ENCODE assay signal across 8 cellular contexts in genomic region chr2:99337164-99337930, GRCh38. TPM values are rescaled to one million over a fixed set of nuclear protein-coding genes. Genes with fewer than 3 reads are reported as not detected.
DNase-seq lines count a peak whose midpoint lies in the region; ATAC-seq and TF ChIP-seq lines count a peak whose summit lies in the region.

TSS of gene EIF5B (plus strand) at chr2:99337389. CDS start at chr2:99337555, 166 bp downstream.

- peak; percentile 78 for ATAC-seq in naive thymus-derived CD4-positive, alpha-beta T cell
- ATAC-seq in stimulated activated memory B cell treated with anti-CD40 and anti-IgM and Interleukin-4, amounts not matched to agents 10 μg/mL and 1 μg/mL and 100 μg/mL, for 72 hours, result peak; percentile 90

- peaks cover 2% of the 10 kb centered on the region for H3K4me1 ChIP-seq in fibroblast of lung (ENCODE audit: control insufficient read depth, extremely low read depth, insufficient read depth, low read length)
- H3K4me1 ChIP-seq in naive thymus-derived CD4-positive, alpha-beta T cell (ENCODE audit: control insufficient read depth in 2 of 2, insufficient read depth in 2 of 2, low read length in 2 of 2), result peaks cover 20 to 25% of the 10 kb centered on the region in 2 donors

- H3K4me1 Mint-ChIP-seq in activated T-helper 1 cell treated with anti-CD3 and anti-CD28 coated beads, Interleukin-12 subunit alpha, Interleukin-12 subunit beta, Interleukin-2, Interleukin-4 antibody, amounts not matched to agents 30 ng/mL and 10 ng/mL and 1 ng/mL, durations not matched to agents 14 hours and 24 hours and 36 hours (ENCODE audit: low read depth), result peaks cover 47% of the 10 kb centered on the region
- H3K4me1 Mint-ChIP-seq in naive thymus-derived CD4-positive, alpha-beta T cell, result peaks cover 19 to 49% (median 45%) of the 10 kb centered on the region in 7 donors
- H3K4me1 Mint-ChIP-seq in stimulated activated memory B cell treated with anti-CD40 and anti-IgM and Interleukin-4, amounts not matched to agents 10 μg/mL and 1 μg/mL and 100 μg/mL, for 72 hours, result peaks cover 28% of the 10 kb centered on the region

- H3K79me2 ChIP-seq in fibroblast of lung (ENCODE audit: control insufficient read depth, insufficient read depth, low read length), result peaks cover 82% of the 10 kb centered on the region

- H4K20me1 ChIP-seq in fibroblast of lung (ENCODE audit: control insufficient read depth, extremely low read depth, insufficient read depth, low read length), result no peaks in the 10 kb centered on the region

- H3K9me3 ChIP-seq in fibroblast of lung (ENCODE audit: control insufficient read depth, insufficient read depth, low read depth, low read length), result no peaks in the 10 kb centered on the region
- no peaks in the 10 kb centered on the region for H3K9me3 ChIP-seq in naive thymus-derived CD4-positive, alpha-beta T cell (ENCODE audit: control insufficient read depth in 2 of 3, low read length in 3 of 3)

- no peaks in the 10 kb centered on the region for H3K27me3 ChIP-seq in fibroblast of lung (ENCODE audit: control insufficient read depth, insufficient read depth, low read length)
- H3K27me3 ChIP-seq in naive thymus-derived CD4-positive, alpha-beta T cell (ENCODE audit: control insufficient read depth in 2 of 2, insufficient read depth in 2 of 2, low read length in 2 of 2), result no peaks in the 10 kb centered on the region

- CTCF ChIA-PET in naive thymus-derived CD4-positive, alpha-beta T cell (lab: Charles Lee), result interaction anchor here (0.6 to 1.9 kb wide), 5 partner anchors 10 to 1674 kb away, joined by 3 to 6 read pairs (median 3); no protein-coding TSS in a partner anchor

- H3K27me3 Mint-ChIP-seq in activated T-helper 1 cell treated with anti-CD3 and anti-CD28 coated beads, Interleukin-12 subunit alpha, Interleukin-12 subunit beta, Interleukin-2, Interleukin-4 antibody, amounts not matched to agents 30 ng/mL and 10 ng/mL and 1 ng/mL, durations not matched to agents 14 hours and 24 hours and 36 hours (ENCODE audit: insufficient read depth), result no peaks in the 10 kb centered on the region
- H3K27me3 Mint-ChIP-seq in naive thymus-derived CD4-positive, alpha-beta T cell, result no peaks in the 10 kb centered on the region
- no peaks in the 10 kb centered on the region for H3K27me3 Mint-ChIP-seq in stimulated activated memory B cell treated with anti-CD40 and anti-IgM and Interleukin-4, amounts not matched to agents 10 μg/mL and 1 μg/mL and 100 μg/mL, for 72 hours

- POLR2A ChIA-PET in naive thymus-derived CD4-positive, alpha-beta T cell (lab: Charles Lee), result interaction anchor here (0.6 to 2.3 kb wide), 13 partner anchors 9 to 1890 kb away, joined by 3 to 16 read pairs (median 3); partner anchors contain the start of genes C2orf15, LIPT1, MITD1 and MRPL30

- intact Hi-C loops in activated T-helper 1 cell treated with anti-CD3 and anti-CD28 coated beads, Interleukin-12 subunit alpha, Interleukin-12 subunit beta, Interleukin-2, Interleukin-4 antibody, amounts not matched to agents 30 ng/mL and 10 ng/mL and 1 ng/mL, durations not matched to agents 14 hours and 24 hours and 36 hours (cut with micrococcal nuclease), result loop anchor here (1.0 to 10.0 kb wide), 9 partner anchors 11 to 1915 kb away; partner anchors contain the start of genes CNOT11, PDCL3, REV1 and TMEM131
- intact Hi-C loops in naive thymus-derived CD4-positive, alpha-beta T cell (cut with micrococcal nuclease), result loop anchor here (1.0 to 10.0 kb wide), 14 partner anchors 250 to 1690 kb away; partner anchors contain the start of genes ACTR1B (in 2 of the 2), COX5B (in 2 of the 2), PDCL3 (in 2 of the 2) and COA5 (in 1 of the 2)

- peak within 1 kb of the TSS; percentile 83 for H3K27ac ChIP-seq in fibroblast of lung (ENCODE audit: insufficient read depth, low read length)
- peak within 1 kb of the TSS; percentile 78 for H3K27ac ChIP-seq in naive thymus-derived CD4-positive, alpha-beta T cell (ENCODE audit: low read depth, low read length)

- H3K36me3 Mint-ChIP-seq in activated T-helper 1 cell treated with anti-CD3 and anti-CD28 coated beads, Interleukin-12 subunit alpha, Interleukin-12 subunit beta, Interleukin-2, Interleukin-4 antibody, amounts not matched to agents 30 ng/mL and 10 ng/mL and 1 ng/mL, durations not matched to agents 14 hours and 24 hours and 36 hours (ENCODE audit: low read depth), result peaks cover 10% of the 10 kb centered on the region
- H3K36me3 Mint-ChIP-seq in naive thymus-derived CD4-positive, alpha-beta T cell, result peaks cover 0 to 8% (median 4%) of the 10 kb centered on the region in 5 donors
- H3K36me3 Mint-ChIP-seq in stimulated activated memory B cell treated with anti-CD40 and anti-IgM and Interleukin-4, amounts not matched to agents 10 μg/mL and 1 μg/mL and 100 μg/mL, for 72 hours, result peaks cover 6% of the 10 kb centered on the region

- peak within 1 kb of the TSS; percentile 90 for H3K4me2 ChIP-seq in fibroblast of lung (ENCODE audit: extremely low read depth, insufficient read depth, low read length)

- peak within 1 kb of the TSS; percentile 85 for H3K9ac ChIP-seq in fibroblast of lung (ENCODE audit: insufficient read depth, low read length)

- H3K9me3 Mint-ChIP-seq in activated T-helper 1 cell treated with anti-CD3 and anti-CD28 coated beads, Interleukin-12 subunit alpha, Interleukin-12 subunit beta, Interleukin-2, Interleukin-4 antibody, amounts not matched to agents 30 ng/mL and 10 ng/mL and 1 ng/mL, durations not matched to agents 14 hours and 24 hours and 36 hours, result no peaks in the 10 kb centered on the region
- H3K9me3 Mint-ChIP-seq in naive thymus-derived CD4-positive, alpha-beta T cell, result no peaks in the 10 kb centered on the region
- no peaks in the 10 kb centered on the region for H3K9me3 Mint-ChIP-seq in stimulated activated memory B cell treated with anti-CD40 and anti-IgM and Interleukin-4, amounts not matched to agents 10 μg/mL and 1 μg/mL and 100 μg/mL, for 72 hours

- TF ChIP-seq CTCF in fibroblast of lung (conservative IDR thresholded peaks at IDR 0.05 in 1 of 2, IDR thresholded peaks at IDR 0.05 in 1 of 2; ENCODE audit: low read depth in 1 of 2, low read length in 2 of 2), result peak; percentile 65 to 68

- peak within 1 kb of the TSS; percentile 89 to 97 (median 91) for H3K4me3 ChIP-seq in fibroblast of lung (replicated peaks in 1 of 4; ENCODE audit: control extremely low read depth in 1 of 4, insufficient read depth in 1 of 4, low read depth in 3 of 4, low read length in 4 of 4)
- H3K4me3 ChIP-seq in naive thymus-derived CD4-positive, alpha-beta T cell (ENCODE audit: low read length), result peak within 1 kb of the TSS; percentile 85

- no peak within 1 kb of the TSS for H3K27ac Mint-ChIP-seq in activated T-helper 1 cell treated with anti-CD3 and anti-CD28 coated beads, Interleukin-12 subunit alpha, Interleukin-12 subunit beta, Interleukin-2, Interleukin-4 antibody, amounts not matched to agents 30 ng/mL and 10 ng/mL and 1 ng/mL, durations not matched to agents 14 hours and 24 hours and 36 hours
- H3K27ac Mint-ChIP-seq in naive thymus-derived CD4-positive, alpha-beta T cell, result no peak within 1 kb of the TSS
- no peak within 1 kb of the TSS for H3K27ac Mint-ChIP-seq in stimulated activated memory B cell treated with anti-CD40 and anti-IgM and Interleukin-4, amounts not matched to agents 10 μg/mL and 1 μg/mL and 100 μg/mL, for 72 hours

- H3K4me3 Mint-ChIP-seq in activated T-helper 1 cell treated with anti-CD3 and anti-CD28 coated beads, Interleukin-12 subunit alpha, Interleukin-12 subunit beta, Interleukin-2, Interleukin-4 antibody, amounts not matched to agents 30 ng/mL and 10 ng/mL and 1 ng/mL, durations not matched to agents 14 hours and 24 hours and 36 hours, result no peak within 1 kb of the TSS
- H3K4me3 Mint-ChIP-seq in naive thymus-derived CD4-positive, alpha-beta T cell, result no peak within 1 kb of the TSS
- no peak within 1 kb of the TSS for H3K4me3 Mint-ChIP-seq in stimulated activated memory B cell treated with anti-CD40 and anti-IgM and Interleukin-4, amounts not matched to agents 10 μg/mL and 1 μg/mL and 100 μg/mL, for 72 hours

- no peaks in the 10 kb centered on the region for H3K36me3 ChIP-seq in fibroblast of lung (ENCODE audit: control insufficient read depth, insufficient read depth, low read length)
- H3K36me3 ChIP-seq in naive thymus-derived CD4-positive, alpha-beta T cell (ENCODE audit: control insufficient read depth in 2 of 3, insufficient read depth in 3 of 3, low read length in 3 of 3), result peaks cover 3 to 16% (median 6%) of the 10 kb centered on the region in 3 experiments

- DNase-seq in ELR (ENCODE audit: low read depth) (peak; percentile 97), GOT3 (lab: John Stamatoyannopoulos, UW) (peak; percentile 85), LHCN-M2 (ENCODE audit: low read depth) (peak; percentile 96), RKO (ENCODE audit: low spot score) (peak; percentile 96), fibroblast of lung (ENCODE audit: low read depth in 2 of 2) (peak; percentile 92 to 96)
- peak; percentile 93 for DNase-seq in activated T-helper 1 cell treated with anti-CD3 and anti-CD28 coated beads, Interleukin-12 subunit alpha, Interleukin-12 subunit beta, Interleukin-2, Interleukin-4 antibody, amounts not matched to agents 30 ng/mL and 10 ng/mL and 1 ng/mL, durations not matched to agents 14 hours and 24 hours and 36 hours (ENCODE audit: low spot score)
- DNase-seq in naive thymus-derived CD4-positive, alpha-beta T cell, result peak; percentile 78 to 92 (median 84)

- H2AFZ ChIP-seq in fibroblast of lung (ENCODE audit: low read length), result peak within 1 kb of the TSS; percentile 88

RNA-seq across cellular contexts. Expression of gene EIF5B, which starts in this region (rescaled TPM):
- total RNA-seq in LHCN-M2 (2014; rRNA removed) (13.7 and 25.2 TPM in 2 replicates), fibroblast of lung (18.5 and 22.8 TPM in 2 replicates)
- 23.8 TPM for polyA plus RNA-seq in LHCN-M2 (2012)
- 84.7 and 84.8 TPM in 2 replicates for total RNA-seq in activated T-helper 1 cell treated with anti-CD3 and anti-CD28 coated beads, Interleukin-12 subunit alpha, Interleukin-12 subunit beta, Interleukin-2, Interleukin-4 antibody, amounts not matched to agents 30 ng/mL and 10 ng/mL and 1 ng/mL, durations not matched to agents 14 hours and 24 hours and 36 hours
- 7.4 and 9.7 TPM in 2 replicates for polyA plus RNA-seq in fibroblast of lung
- polyA plus RNA-seq in fibroblast of lung (2012), result 61.9 and 64.4 TPM in 2 replicates
- 2.1 and 29.9 TPM in 2 replicates for polyA minus RNA-seq in fibroblast of lung (ENCODE audit: low replicate concordance)
- total RNA-seq in naive thymus-derived CD4-positive, alpha-beta T cell, result 10 to 100 TPM; 28.0 to 49.0 (median 37.6) TPM
- polyA plus RNA-seq in naive thymus-derived CD4-positive, alpha-beta T cell, result 10 to 100 TPM in 1 of 2 donors, 1 to 10 TPM in 1; 5.6 to 14.0 TPM

Comparison
In these comparisons a context has a peak if more than half of its experiments do, and no peak if none do; other contexts are left out.
1. Peak in every context shown above with its lines: DNase-seq, ATAC-seq, H3K4me3 ChIP-seq and H3K27ac ChIP-seq.